ENCODE assay signal across 28 cellular contexts in genomic region chr22:42010778-42011177, GRCh38. TPM values are rescaled to one million over a fixed set of nuclear protein-coding genes. Genes with fewer than 3 reads are reported as not detected.
"Had no signal": no experiment of that assay in that cellular context is flagged by ENCODE, and none has a peak within 500 bp of the region (broad histone marks: within the 10 kb centered on the region; RNA-seq: fewer than 3 reads in every experiment).

No MANE protein-coding gene starts in this region.

- H3K4me1 ChIP-seq: stomach, suprapubic skin, testis, thyroid gland, tibial artery, tibial nerve, transverse colon, upper lobe of left lung, upper lobe of right lung, uterus, vagina had no signal

- H3K27me3 ChIP-seq: stomach, suprapubic skin, testis, thyroid gland, tibial artery, tibial nerve, transverse colon, upper lobe of left lung, upper lobe of right lung, uterus, vagina had no signal

- H3K9me3 ChIP-seq: suprapubic skin, testis, thyroid gland, vagina had no signal

- H3K4me3 ChIP-seq: stomach, suprapubic skin, testis, thoracic aorta, thyroid gland, tibial artery, tibial nerve, transverse colon, upper lobe of left lung, upper lobe of right lung, uterus, vagina had no signal

- H3K27ac Mint-ChIP-seq: stimulated activated effector memory CD8-positive, alpha-beta T cell treated with anti-CD3 and anti-CD28 coated beads, Interleukin-12 subunit alpha, Interleukin-12 subunit beta, amount 100 ng/mL, for 72 hours; stimulated activated memory B cell treated with anti-CD40 and anti-IgM and Interleukin-4, amounts not matched to agents 10 μg/mL and 1 μg/mL and 100 μg/mL, for 72 hours; stimulated activated naive B cell treated with anti-CD40 and anti-IgM and Interleukin-4, amounts not matched to agents 10 μg/mL and 1 μg/mL and 100 μg/mL, for 72 hours; stimulated activated naive CD8-positive, alpha-beta T cell treated with anti-CD3 and anti-CD28 coated beads, Interleukin-15, amount 100 ng/mL, for 72 hours; stimulated activated naive CD8-positive, alpha-beta T cell treated with anti-CD3 and anti-CD28 coated beads, Interleukin-15, Interleukin-2, amounts not matched to agents 100 ng/mL and 50 ng/mL, for 24 hours had no signal

- H3K27me3 Mint-ChIP-seq: stimulated activated memory B cell treated with anti-CD40 and anti-IgM and Interleukin-4, amounts not matched to agents 10 μg/mL and 1 μg/mL and 100 μg/mL, for 72 hours had no signal

- FAIRE-seq: urothelium cell line had no signal

- ATAC-seq: stimulated activated effector memory CD8-positive, alpha-beta T cell treated with anti-CD3 and anti-CD28 coated beads, Interleukin-12 subunit alpha, Interleukin-12 subunit beta, amount 100 ng/mL, for 72 hours; stimulated activated memory B cell treated with anti-CD40 and anti-IgM and Interleukin-4, amounts not matched to agents 10 μg/mL and 1 μg/mL and 100 μg/mL, for 72 hours; stimulated activated naive B cell treated with anti-CD40 and anti-IgM and Interleukin-4, amounts not matched to agents 10 μg/mL and 1 μg/mL and 100 μg/mL, for 72 hours; stimulated activated naive CD8-positive, alpha-beta T cell treated with anti-CD3 and anti-CD28 coated beads, Interleukin-15, amount 100 ng/mL, for 72 hours; stimulated activated naive CD8-positive, alpha-beta T cell treated with anti-CD3 and anti-CD28 coated beads, Interleukin-15, Interleukin-2, amounts not matched to agents 100 U/mL and 50 U/mL, for 24 hours; upper lobe of right lung had no signal

- H3K4me1 Mint-ChIP-seq: stimulated activated effector memory CD8-positive, alpha-beta T cell treated with anti-CD3 and anti-CD28 coated beads, Interleukin-12 subunit alpha, Interleukin-12 subunit beta, amount 100 ng/mL, for 72 hours; stimulated activated naive B cell treated with anti-CD40 and anti-IgM and Interleukin-4, amounts not matched to agents 10 μg/mL and 1 μg/mL and 100 μg/mL, for 72 hours; stimulated activated naive CD8-positive, alpha-beta T cell treated with anti-CD3 and anti-CD28 coated beads, Interleukin-15, amount 100 ng/mL, for 72 hours had no signal

- H3K27ac ChIP-seq: stomach, suprapubic skin, testis, thoracic aorta, thyroid gland, tibial artery, tibial nerve, transverse colon, upper lobe of left lung, upper lobe of right lung, uterus, vagina had no signal

- H3K36me3 Mint-ChIP-seq: stimulated activated effector memory CD8-positive, alpha-beta T cell treated with anti-CD3 and anti-CD28 coated beads, Interleukin-12 subunit alpha, Interleukin-12 subunit beta, amount 100 ng/mL, for 72 hours; stimulated activated memory B cell treated with anti-CD40 and anti-IgM and Interleukin-4, amounts not matched to agents 10 μg/mL and 1 μg/mL and 100 μg/mL, for 72 hours had no signal

- H3K4me3 Mint-ChIP-seq: stimulated activated effector memory CD8-positive, alpha-beta T cell treated with anti-CD3 and anti-CD28 coated beads, Interleukin-12 subunit alpha, Interleukin-12 subunit beta, amount 100 ng/mL, for 72 hours; stimulated activated memory B cell treated with anti-CD40 and anti-IgM and Interleukin-4, amounts not matched to agents 10 μg/mL and 1 μg/mL and 100 μg/mL, for 72 hours; stimulated activated naive B cell treated with anti-CD40 and anti-IgM and Interleukin-4, amounts not matched to agents 10 μg/mL and 1 μg/mL and 100 μg/mL, for 72 hours; stimulated activated naive CD8-positive, alpha-beta T cell treated with anti-CD3 and anti-CD28 coated beads, Interleukin-15, amount 100 ng/mL, for 72 hours; stimulated activated naive CD8-positive, alpha-beta T cell treated with anti-CD3 and anti-CD28 coated beads, Interleukin-15, Interleukin-2, amounts not matched to agents 100 ng/mL and 50 ng/mL, for 24 hours had no signal

- DNase-seq: stimulated activated CD4-positive, alpha-beta T cell treated with anti-CD3 and anti-CD28 coated beads, Interleukin-2, amount 100 ng/mL, for 48 hours; stimulated activated CD4-positive, alpha-beta T cell treated with anti-CD3 and anti-CD28 coated beads, Interleukin-4, amount 100 ng/mL, for 1 hour; stimulated activated CD4-positive, alpha-beta T cell treated with anti-CD3 and anti-CD28 coated beads, Interleukin-4, amount 100 ng/mL, for 24 hours; stimulated activated CD4-positive, alpha-beta T cell treated with anti-CD3 and anti-CD28 coated beads, Interleukin-4, amount 100 ng/mL, for 4 hours; stimulated activated CD8-positive, alpha-beta memory T cell treated with anti-CD3 and anti-CD28 coated beads, Interleukin-4, amount 100 ng/mL, for 48 hours; stimulated activated naive B cell treated with anti-CD40 and anti-IgM and Interleukin-4, amounts not matched to agents 10 μg/mL and 1 μg/mL and 100 μg/mL, for 72 hours; stimulated activated naive CD4-positive, alpha-beta T cell; stimulated activated naive CD4-positive, alpha-beta T cell treated with Interleukin-2 at 50 U/mL for 16 hours; stimulated activated naive CD8-positive, alpha-beta T cell treated with anti-CD3 and anti-CD28 coated beads, Interleukin-15, amount 100 ng/mL, for 72 hours; stimulated activated naive CD8-positive, alpha-beta T cell treated with anti-CD3 and anti-CD28 coated beads, Interleukin-15, Interleukin-2, amounts not matched to agents 100 U/mL and 50 U/mL, for 24 hours; stomach; substantia nigra; testis; thyroid gland; tibial artery; transverse colon; trophoblast cell; upper lobe of left lung; upper lobe of right lung; uterus had no signal

- H3K36me3 ChIP-seq: stomach, suprapubic skin, thoracic aorta, thyroid gland, tibial artery, tibial nerve, transverse colon, upper lobe of left lung, upper lobe of right lung, uterus, vagina had no signal

RNA-seq across cellular contexts. Expression of gene SEPTIN3, which starts 41.5 kb away (rescaled TPM):
- total RNA-seq: thoracic aorta had no signal
